ENCODE assay signal across 26 cellular contexts in the genomic region with DNA sequence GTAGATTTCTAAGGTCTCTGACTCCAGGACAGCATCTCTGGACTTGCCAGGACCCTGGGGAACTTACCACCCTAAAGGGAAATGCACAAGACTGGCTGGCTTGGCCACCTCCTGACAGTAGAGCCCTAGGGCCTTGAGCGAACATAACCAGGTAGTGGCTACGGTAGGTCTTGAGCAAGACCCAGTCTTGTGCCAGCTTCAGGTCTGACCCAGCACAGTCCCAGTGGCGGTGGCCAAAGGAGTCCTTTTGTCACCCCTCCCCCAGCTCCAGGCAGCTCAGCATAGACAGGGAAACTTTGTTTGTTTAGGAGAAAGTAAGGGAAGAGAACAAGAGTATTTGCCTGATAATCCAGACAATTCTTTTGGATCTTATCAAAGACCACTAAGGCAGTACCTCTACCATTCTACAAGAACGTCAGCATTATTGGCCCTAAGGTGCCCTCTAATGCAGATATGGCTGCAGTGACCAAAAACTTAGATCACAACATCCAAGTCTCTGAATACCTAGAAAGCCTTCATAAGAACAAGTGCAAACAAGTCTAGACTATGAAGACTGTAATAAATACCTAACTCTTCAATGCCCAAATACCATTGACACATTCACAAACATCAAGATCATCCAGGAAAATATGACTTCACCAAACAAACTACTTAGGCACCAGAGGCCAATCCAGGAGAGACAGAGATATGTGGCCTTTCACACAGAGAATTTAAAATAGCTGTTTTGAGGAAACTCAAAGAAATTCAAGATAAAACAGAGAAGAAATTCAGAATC.
"Had no signal": no experiment of that assay in that cellular context is flagged by ENCODE, and none has a peak within 500 bp of the region (broad histone marks: within the 10 kb centered on the region; RNA-seq: fewer than 3 reads in every experiment).

No MANE protein-coding gene starts in this region.

- H3K27ac ChIP-seq: adrenal gland, body of pancreas, esophagus muscularis mucosa, parathyroid adenoma, psoas muscle, spleen, tibial nerve, WERI-Rb-1 had no signal

- H3K36me3 ChIP-seq: adrenal gland, esophagus muscularis mucosa, spleen, tibial nerve, WERI-Rb-1 had no signal

- DNase-seq: activated CD4-positive, alpha-beta memory T cell treated with anti-CD3 and anti-CD28 coated beads for 36 hours; activated CD4-positive, alpha-beta T cell treated with anti-CD3 and anti-CD28 coated beads, Interleukin-2, amount 10 ng/mL, durations not matched to agents 24 days and 14 days; activated CD4-positive, CD25-positive, alpha-beta regulatory T cell treated with anti-CD3 and anti-CD28 coated beads, Interleukin-2, amount 50 U/mL, for 72 hours; activated CD8-positive, alpha-beta memory T cell treated with anti-CD3 and anti-CD28 coated beads, Interleukin-2, amount 50 U/mL, for 4 hours; activated effector memory CD4-positive, alpha-beta T cell treated with anti-CD3 and anti-CD28 coated beads, Interleukin-2, amount 50 U/mL, for 16 hours; activated naive CD4-positive, alpha-beta T cell treated with anti-CD3 and anti-CD28 coated beads for 36 hours; activated naive CD8-positive, alpha-beta T cell treated with anti-CD3 and anti-CD28 coated beads for 36 hours; activated T-cell treated with anti-CD3 and anti-CD28 coated beads, Interleukin-2, amount 50 U/mL, for 1 hour; adrenal gland; aorta; body of pancreas; cortex of kidney; effector memory CD8-positive, alpha-beta T cell; foreskin melanocyte; left cardiac atrium; naive thymus-derived CD8-positive, alpha-beta T cell; occipital lobe; psoas muscle; spleen; stimulated activated naive CD4-positive, alpha-beta T cell treated with Interleukin-2 at 50 U/mL for 16 hours; WERI-Rb-1 had no signal

- H3K4me3 ChIP-seq: adrenal gland, body of pancreas, esophagus muscularis mucosa, psoas muscle, spleen, tibial nerve had no signal

- ATAC-seq: body of pancreas; effector memory CD8-positive, alpha-beta T cell; left cardiac atrium; naive thymus-derived CD8-positive, alpha-beta T cell; psoas muscle had no signal

- H3K79me2 ChIP-seq: parathyroid adenoma had no signal

- H3K9ac ChIP-seq: parathyroid adenoma had no signal

- H3K9me3 ChIP-seq: adrenal gland, body of pancreas, psoas muscle had no signal

- H2AFZ ChIP-seq: parathyroid adenoma had no signal

- H3K27me3 ChIP-seq: adrenal gland, body of pancreas, esophagus muscularis mucosa, spleen, tibial nerve had no signal

- H3K4me1 ChIP-seq: body of pancreas, parathyroid adenoma, psoas muscle, spleen, tibial nerve had no signal

- FAIRE-seq: islet of Langerhans, TTC549 had no signal
